ENCODE assay signal across 10 cellular contexts in genomic region chr3:184332370-184333090, GRCh38. TPM values are rescaled to one million over a fixed set of nuclear protein-coding genes. Genes with fewer than 3 reads are reported as not detected.
DNase-seq lines count a peak whose midpoint lies in the region; ATAC-seq, FAIRE-seq and TF ChIP-seq lines count a peak whose summit lies in the region.
"Had no signal": no experiment of that assay in that cellular context is flagged by ENCODE, and none has a peak within 500 bp of the region (broad histone marks: within the 10 kb centered on the region; RNA-seq: fewer than 3 reads in every experiment).

No MANE protein-coding gene starts in this region.

- CTCF ChIA-PET in A549 (lab: Yijun Ruan, JAX) (no interaction called here), HEK293 (lab: Yijun Ruan, JAX) (no interaction called here)

- no peaks in the 10 kb centered on the region for H3K9me3 ChIP-seq in A549
- H3K9me3 ChIP-seq in HEK293 (ENCODE audit: control insufficient read depth, insufficient read depth, low read depth, low read length): no peaks in the 10 kb centered on the region

- TF ChIP-seq EP300 in A549 (IDR thresholded peaks at IDR 0.05): no peak

- H3K4me2 ChIP-seq in A549: no peak overlapping the region

- peaks cover 18 to 84% of the 10 kb centered on the region in 2 experiments for H3K36me3 ChIP-seq in HEK293 (ENCODE audit: control insufficient read depth in 2 of 2, insufficient read depth in 1 of 2, low read length in 2 of 2)

- 66% methylated on average over 10 of the region's 10 CpGs for WGBS in A549 (ENCODE audit: missing lambda C conversion rate)

- no peak overlapping the region for H3K4me3 ChIP-seq in A549
- H3K4me3 ChIP-seq in HEK293 (ENCODE audit: low read depth, low read length): no peak overlapping the region

- POLR2A ChIA-PET in A549 (lab: Yijun Ruan, JAX): no interaction called here
- POLR2A ChIA-PET in HEK293 (lab: Yijun Ruan, JAX): interaction anchor here (1.4 kb wide), 1 partner anchor 17 kb away, joined by 4 read pairs; no protein-coding TSS in a partner anchor

- H3K27ac ChIP-seq in A549 (peak overlapping the region in 1 of 2 experiments; percentile 16; a peak in 2 of 6 replicates), HEK293 (ENCODE audit: extremely low read depth, low read depth, low read length) (no peak overlapping the region)

- H3K4me1 ChIP-seq in A549 (peaks cover 54% of the 10 kb centered on the region; the same call in 2 of the 3 replicates), HEK293 (ENCODE audit: control insufficient read depth, insufficient read depth, low read length) (no peaks in the 10 kb centered on the region)

- ATAC-seq in A549 (no peak), HG03354 (IDR thresholded peaks at IDR 0.05; ENCODE audit: poor library complexity, severe bottlenecking, unreplicated experiment) (no peak)

- no peak for TF ChIP-seq RAD21 in A549 (conservative IDR thresholded peaks at IDR 0.05 in 1 of 2, IDR thresholded peaks at IDR 0.05 in 1 of 2)

- DNase-seq in A549 (ENCODE audit: low read depth in 1 of 2, low spot score in 1 of 2) (no peak), astrocyte of the hippocampus (ENCODE audit: low read depth, low spot score) (peak; percentile 89), kidney tubule cell (ENCODE audit: low spot score) (peak; percentile 95), NCI-H1694 treated with DMSO at 0.1 percent for 48 hours (lab: John Stamatoyannopoulos, UW) (no peak), NCI-H2107 treated with DMSO at 0.1 percent for 48 hours (lab: John Stamatoyannopoulos, UW; ENCODE audit: unreplicated experiment) (no peak), 8988T (no peak)
- DNase-seq: NCI-H69 had no signal

- no peak for FAIRE-seq in A549 (lab: Jason Lieb, UNC)
- FAIRE-seq: G401.6 had no signal

- no peak for TF ChIP-seq CTCF in A549 (IDR thresholded peaks at IDR 0.05)
- TF ChIP-seq CTCF in HEK293 (tag by site-specific recombination; IDR thresholded peaks at IDR 0.05): no peak

- TF ChIP-seq POLR2A in A549 (IDR thresholded peaks at IDR 0.05; ENCODE audit: low read length): no peak

TF ChIP-seq in A549, 52 proteins besides CTCF, POLR2A, EP300 and RAD21:
- TF ChIP-seq POLR2AphosphoS2 (conservative IDR thresholded peaks at IDR 0.05; ENCODE audit: low read length) (0 out of 2 replicates have a peak, but pooled peaks have one; percentile 13), ELK1 (IDR thresholded peaks at IDR 0.05; ENCODE audit: low read depth, low read length) (no peak), JUN (IDR thresholded peaks at IDR 0.05) (0 out of 5 replicates have a peak, but pooled peaks of 1 of the 2 experiments have one; percentile 16)

TF ChIP-seq in HEK293, 187 proteins besides CTCF, POLR2A, EP300 and RAD21:
- TF ChIP-seq BCL11A (tag by site-specific recombination; IDR thresholded peaks at IDR 0.05; ENCODE audit: low read depth) (no peak), ZFP3 (tag by site-specific recombination; IDR thresholded peaks at IDR 0.05; ENCODE audit: low read depth) (no peak), ZNF157 (tag by site-specific recombination; IDR thresholded peaks at IDR 0.05) (no peak), ZBTB17 (tag by site-specific recombination; IDR thresholded peaks at IDR 0.05) (0 out of 2 replicates have a peak, but pooled peaks have one; percentile 19), PATZ1 (tag by site-specific recombination; IDR thresholded peaks at IDR 0.05) (no peak), RBAK (tag by site-specific recombination; IDR thresholded peaks at IDR 0.05) (no peak), HOXD13 (CRISPR knock-in tag; IDR thresholded peaks at IDR 0.05; ENCODE audit: borderline replicate concordance) (no peak), HOXA7 (CRISPR knock-in tag; IDR thresholded peaks at IDR 0.05; ENCODE audit: borderline replicate concordance) (no peak), ZNF121 (tag by site-specific recombination; IDR thresholded peaks at IDR 0.05) (no peak), ZNF175 (tag by site-specific recombination; IDR thresholded peaks at IDR 0.05) (no peak), ZNF266 (tag by site-specific recombination; IDR thresholded peaks at IDR 0.05; ENCODE audit: low read depth) (no peak), ZBTB7A (tag by site-specific recombination; IDR thresholded peaks at IDR 0.05; ENCODE audit: low read depth) (no peak), PRDM1 (tag by site-specific recombination; IDR thresholded peaks at IDR 0.05) (peak; percentile 64), IKZF3 (tag by site-specific recombination; IDR thresholded peaks at IDR 0.05) (0 out of 2 replicates have a peak, but pooled peaks have one; percentile 11), ZNF112 (tag by site-specific recombination; IDR thresholded peaks at IDR 0.05) (no peak)
TF ChIP-seq in HEK293: peak in this region for 3.

RNA-seq across cellular contexts. Expression of gene FAM131A, which starts 4.9 kb away (rescaled TPM):
- polyA plus RNA-seq in A549 (2011; rRNA removed) (5.2 and 5.7 TPM in 2 replicates), A549 (2017; fragmentation: RNase III; extraction: RNeasy Plus Mini Kit Qiagen cat#74134 plus additional on column Dnase treatment) (5.4 to 6.1 TPM (median 6.0 TPM) in 3 replicates)
- polyA plus RNA-seq in A549 (2012; cell fraction: cytosol; rRNA removed): 10.1 and 10.2 TPM in 2 replicates
- polyA plus RNA-seq in A549 (2012; cell fraction: nucleus; rRNA removed): 11.2 and 16.5 TPM in 2 replicates
- 6.0 and 7.8 TPM in 2 replicates for polyA minus RNA-seq in A549 (2011; rRNA and poly(A)+ RNA removed)

RNA-seq across cellular contexts. Expression of gene EIF4G1, which starts 18.1 kb away (rescaled TPM):
- 152 and 185 TPM in 2 replicates for polyA plus RNA-seq in A549 (2011; rRNA removed)
- 187 and 200 TPM in 2 replicates for polyA plus RNA-seq in A549 (2012; cell fraction: cytosol; rRNA removed)
- polyA plus RNA-seq in A549 (2012; cell fraction: nucleus; rRNA removed): 476 and 597 TPM in 2 replicates
- 248 to 261 TPM (median 254 TPM) in 3 replicates for polyA plus RNA-seq in A549 (2017; fragmentation: RNase III; extraction: RNeasy Plus Mini Kit Qiagen cat#74134 plus additional on column Dnase treatment)
- 216 and 231 TPM in 2 replicates for polyA minus RNA-seq in A549 (2011; rRNA and poly(A)+ RNA removed)

RNA-seq across cellular contexts. Expression of gene CLCN2, which starts 28.9 kb away (rescaled TPM):
- 2.2 and 2.7 TPM in 2 replicates for polyA plus RNA-seq in A549 (2011; rRNA removed)
- polyA plus RNA-seq in A549 (2012; cell fraction: cytosol; rRNA removed): 6.2 and 7.9 TPM in 2 replicates
- polyA plus RNA-seq in A549 (2012; cell fraction: nucleus; rRNA removed): 28.7 and 33.9 TPM in 2 replicates
- 4.4 to 5.4 TPM (median 4.9 TPM) in 3 replicates for polyA plus RNA-seq in A549 (2017; fragmentation: RNase III; extraction: RNeasy Plus Mini Kit Qiagen cat#74134 plus additional on column Dnase treatment)
- polyA minus RNA-seq in A549 (2011; rRNA and poly(A)+ RNA removed): 6.0 and 9.3 TPM in 2 replicates

RNA-seq across cellular contexts. Expression of gene POLR2H, which starts 29.0 kb away (rescaled TPM):
- polyA plus RNA-seq in A549 (2011; rRNA removed) (112 and 127 TPM in 2 replicates), A549 (2017; fragmentation: RNase III; extraction: RNeasy Plus Mini Kit Qiagen cat#74134 plus additional on column Dnase treatment) (98.9 to 104 TPM (median 103 TPM) in 3 replicates)
- polyA plus RNA-seq in A549 (2012; cell fraction: cytosol; rRNA removed): 105 and 149 TPM in 2 replicates
- 99.6 and 204 TPM in 2 replicates for polyA plus RNA-seq in A549 (2012; cell fraction: nucleus; rRNA removed)
- 46.1 and 47.9 TPM in 2 replicates for polyA minus RNA-seq in A549 (2011; rRNA and poly(A)+ RNA removed)

RNA-seq across cellular contexts. Expression of gene PSMD2, which starts 33.5 kb away (rescaled TPM):
- polyA plus RNA-seq in A549 (2011; rRNA removed) (267 and 304 TPM in 2 replicates), A549 (2017; fragmentation: RNase III; extraction: RNeasy Plus Mini Kit Qiagen cat#74134 plus additional on column Dnase treatment) (503 to 541 TPM (median 522 TPM) in 3 replicates)
- 255 and 344 TPM in 2 replicates for polyA plus RNA-seq in A549 (2012; cell fraction: cytosol; rRNA removed)
- 344 and 368 TPM in 2 replicates for polyA plus RNA-seq in A549 (2012; cell fraction: nucleus; rRNA removed)
- 594 and 615 TPM in 2 replicates for polyA minus RNA-seq in A549 (2011; rRNA and poly(A)+ RNA removed)

Comparison
In these comparisons a context has a peak if more than half of its experiments do, and no peak if none do; other contexts are left out.
1. DNase-seq: peak in astrocyte of the hippocampus (single experiment) and kidney tubule cell (single experiment); none in A549 (0 of 2), NCI-H1694 treated with DMSO at 0.1 percent for 48 hours (single experiment), NCI-H2107 treated with DMSO at 0.1 percent for 48 hours (single experiment) and 8988T (single experiment).